27 cellular contexts compared by ENCODE assay signal in genomic region chr10:24305551-24306506, GRCh38.
A peak's percentile ranks its signal among the peaks of the same experiment; 100 is the strongest.
DNase-seq lines count a peak whose midpoint lies in the region; ATAC-seq and TF ChIP-seq lines count a peak whose summit lies in the region.
"Had no signal": no experiment of that assay in that cellular context is flagged by ENCODE, and none has a peak within 500 bp of the region (broad histone marks: within the 10 kb centered on the region; RNA-seq: fewer than 3 reads in every experiment).

No MANE protein-coding gene starts in this region.

- H3K4me1 Mint-ChIP-seq in activated CD8-positive, alpha-beta T cell treated with anti-CD3 and anti-CD28 coated beads for 36 hours (ENCODE audit: low read depth) = no peaks in the 10 kb centered on the region

- intact Hi-C loops in heart right ventricle (cut with DNase I) = no loop called here
- intact Hi-C loops in Right ventricle myocardium inferior (cut with DNase I) = loop anchor here (5.0 kb wide), 3 partner anchors 36 to 99 kb away; partner anchors contain the start of gene KIAA1217
- intact Hi-C loops in aorta (cut with DNase I) = loop anchor here in 1 of 2 donors (5.0 kb wide), 1 partner anchor 36 kb away; no protein-coding TSS in a partner anchor
- intact Hi-C loops in activated CD8-positive, alpha-beta T cell treated with anti-CD3 and anti-CD28 coated beads for 36 hours (cut with micrococcal nuclease) = no loop called here

- H3K4me3 ChIP-seq in heart right ventricle = no peak overlapping the region
- no peak overlapping the region for H3K4me3 ChIP-seq in aorta (ENCODE audit: low read length in 2 of 2)
- H3K4me3 ChIP-seq: adrenal gland, GM23338, ovary had no signal

- H3K27me3 ChIP-seq in heart right ventricle (no peaks in the 10 kb centered on the region), aorta (ENCODE audit: control insufficient read depth in 1 of 2, insufficient read depth in 2 of 2, low read length in 1 of 2) (no peaks in the 10 kb centered on the region)
- H3K27me3 ChIP-seq: adrenal gland, ovary had no signal

- no peak overlapping the region for H3K4me3 Mint-ChIP-seq in activated CD8-positive, alpha-beta T cell treated with anti-CD3 and anti-CD28 coated beads for 36 hours
- H3K4me3 Mint-ChIP-seq: CD8-positive, alpha-beta T cell; GM23338; nephron progenitor cell; type B pancreatic cell had no signal

- CTCF ChIA-PET in activated CD8-positive, alpha-beta T cell treated with anti-CD3 and anti-CD28 coated beads for 36 hours (lab: Charles Lee) = no interaction called here

- no peak overlapping the region for H3K27ac Mint-ChIP-seq in activated CD8-positive, alpha-beta T cell treated with anti-CD3 and anti-CD28 coated beads for 36 hours
- H3K27ac Mint-ChIP-seq: CD8-positive, alpha-beta T cell; GM23338; type B pancreatic cell had no signal

- H3K36me3 ChIP-seq in heart right ventricle (no peaks in the 10 kb centered on the region), aorta (ENCODE audit: control insufficient read depth in 1 of 2, insufficient read depth in 2 of 2, low read length in 1 of 2) (no peaks in the 10 kb centered on the region)
- H3K36me3 ChIP-seq: adrenal gland, ovary had no signal

- H3K4me1 ChIP-seq in heart right ventricle (peaks cover 11 to 68% (median 34%) of the 10 kb centered on the region in 9 donors), aorta (ENCODE audit: control insufficient read depth in 1 of 2, insufficient read depth in 2 of 2, low read length in 2 of 2) (peaks cover 0 to 2% of the 10 kb centered on the region in 2 donors)

- WGBS in heart right ventricle, 2 donors = 83 to 88% methylated on average over 8 of the region's 8 CpGs
- WGBS in aorta, 2 donors = 85 to 86% methylated on average over 8 of the region's 8 CpGs

- no peaks in the 10 kb centered on the region for H3K36me3 Mint-ChIP-seq in activated CD8-positive, alpha-beta T cell treated with anti-CD3 and anti-CD28 coated beads for 36 hours (ENCODE audit: low read depth)
- H3K36me3 Mint-ChIP-seq: CD8-positive, alpha-beta T cell had no signal

- TF ChIP-seq CTCF in heart right ventricle (IDR thresholded peaks at IDR 0.05) = no peak
- no peak for TF ChIP-seq CTCF in activated CD8-positive, alpha-beta T cell treated with anti-CD3 and anti-CD28 coated beads for 36 hours (IDR thresholded peaks at IDR 0.05)

- H3K27ac ChIP-seq in heart right ventricle (peak overlapping the region in 9 of 10 donors; percentile 27 to 81 (median 47)), aorta (ENCODE audit: low read depth in 1 of 2, low read length in 2 of 2) (peak overlapping the region; percentile 43 to 61)

- H3K27me3 Mint-ChIP-seq in activated CD8-positive, alpha-beta T cell treated with anti-CD3 and anti-CD28 coated beads for 36 hours = peaks cover 3% of the 10 kb centered on the region
- H3K27me3 Mint-ChIP-seq: type B pancreatic cell had no signal

- peaks cover 3% of the 10 kb centered on the region for H3K9me3 Mint-ChIP-seq in activated CD8-positive, alpha-beta T cell treated with anti-CD3 and anti-CD28 coated beads for 36 hours
- H3K9me3 Mint-ChIP-seq: CD8-positive, alpha-beta T cell; GM23338; nephron progenitor cell; type B pancreatic cell had no signal

- ATAC-seq in heart right ventricle (no peak), Right ventricle myocardium inferior (no peak), aorta (ENCODE audit: low FRiP score) (no peak)
- ATAC-seq in activated CD8-positive, alpha-beta T cell treated with anti-CD3 and anti-CD28 coated beads for 36 hours = no peak
- ATAC-seq: CD8-positive, alpha-beta T cell; GM23338; Panc1; sciatic nerve had no signal

- no peak for DNase-seq in heart right ventricle
- DNase-seq in Right ventricle myocardium inferior (ENCODE audit: missing footprints) = no peak
- DNase-seq in astrocyte of the hippocampus (ENCODE audit: low read depth, low spot score) = peak; percentile 41
- DNase-seq in hepatic stellate cell (ENCODE audit: low spot score) = peak; percentile 21
- DNase-seq in aorta = no peak
- no peak for DNase-seq in NCI-H524 treated with DMSO at 0.1 percent for 48 hours (lab: John Stamatoyannopoulos, UW)
- DNase-seq in NOMO-1 treated with DMSO at 0.1 percent for 48 hours (lab: John Stamatoyannopoulos, UW; ENCODE audit: unreplicated experiment) = no peak
- DNase-seq in activated CD8-positive, alpha-beta T cell treated with anti-CD3 and anti-CD28 coated beads for 36 hours = no peak
- DNase-seq: adrenal gland; CD8-positive, alpha-beta T cell; DMS153; effector CD4-positive, alpha-beta T cell; GDM1; islet precursor cell; KG1; MV-4-11; NCI-H146; NCI-H524; nephron progenitor cell; NK-92 treated with Interleukin-12 subunit alpha and Interleukin-12 subunit beta, amount 100 ng/mL, for 24 hours; ovary; stimulated activated CD8-positive, alpha-beta memory T cell treated with anti-CD3 and anti-CD28 coated beads, Interleukin-4, amount 100 ng/mL, for 48 hours; T-helper 1 cell had no signal

- POLR2A ChIA-PET in activated CD8-positive, alpha-beta T cell treated with anti-CD3 and anti-CD28 coated beads for 36 hours (lab: Charles Lee) = interaction anchor here (0.6 kb wide), 1 partner anchor 50 kb away, joined by 3 read pairs; no protein-coding TSS in a partner anchor

- no peaks in the 10 kb centered on the region for H3K9me3 ChIP-seq in heart right ventricle
- H3K9me3 ChIP-seq in aorta (ENCODE audit: control insufficient read depth, low read length) = no peaks in the 10 kb centered on the region
- H3K9me3 ChIP-seq: adrenal gland, ovary had no signal

Comparison
In these comparisons a context has a peak if more than half of its experiments do, and no peak if none do; other contexts are left out.
1. DNase-seq: peak in astrocyte of the hippocampus (single experiment) and hepatic stellate cell (single experiment); none in heart right ventricle (0 of 2), Right ventricle myocardium inferior (single experiment), aorta (0 of 2), NCI-H524 treated with DMSO at 0.1 percent for 48 hours (single experiment), NOMO-1 treated with DMSO at 0.1 percent for 48 hours (single experiment) and activated CD8-positive, alpha-beta T cell treated with anti-CD3 and anti-CD28 coated beads for 36 hours (single experiment).